ENCODE assay signal across 17 cellular contexts in the genomic region with DNA sequence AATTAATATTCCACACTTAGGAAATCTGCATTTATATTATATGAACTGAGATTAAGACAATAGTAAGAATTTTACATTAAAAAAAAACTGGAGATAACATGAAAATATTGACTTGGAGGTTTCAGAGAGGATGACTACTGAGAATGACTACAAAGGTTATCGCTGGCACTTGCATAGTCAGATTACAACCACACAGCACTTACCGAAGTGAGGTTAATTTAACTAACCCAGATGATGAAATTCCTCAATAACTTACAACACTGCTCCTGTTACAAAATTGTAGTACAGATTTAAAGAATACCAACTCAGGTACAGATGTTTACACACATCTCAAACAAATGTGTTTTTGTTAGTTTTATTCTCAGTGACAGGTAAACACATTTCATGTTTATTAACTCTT.
DNase-seq lines count a peak whose midpoint lies in the region; ATAC-seq, FAIRE-seq and TF ChIP-seq lines count a peak whose summit lies in the region.
"Had no signal": no experiment of that assay in that cellular context is flagged by ENCODE, and none has a peak within 500 bp of the region (broad histone marks: within the 10 kb centered on the region; RNA-seq: fewer than 3 reads in every experiment).

No MANE protein-coding gene starts in this region.

- no peak overlapping the region for H3K4me2 ChIP-seq in IMR-90 (ENCODE audit: low read depth, low read length)

- H3K14ac ChIP-seq in IMR-90 (replicated peaks; ENCODE audit: low read depth, low read length) = no peak overlapping the region

- H3K79me1 ChIP-seq in IMR-90 (ENCODE audit: low read depth in 1 of 2, low read length in 2 of 2) = peaks cover 0 to 5% of the 10 kb centered on the region in 2 experiments; a peak in 1 of 4 replicates

- WGBS in IMR-90 (ENCODE audit: extremely low coverage in 2 of 2, insufficient read length in 1 of 2), 2 experiments = no CpG with 5 or more reads among the region's 2 CpGs

- no peak for TF ChIP-seq CTCF in IMR-90 (conservative IDR thresholded peaks at IDR 0.05; ENCODE audit: low read depth, low read length)
- TF ChIP-seq CTCF in bronchial epithelial cell (IDR thresholded peaks at IDR 0.05; ENCODE audit: insufficient read depth, low read length, severe bottlenecking) = no peak
- no peak for TF ChIP-seq CTCF in GM13977 (IDR thresholded peaks at IDR 0.05; ENCODE audit: extremely low read depth, insufficient read depth, missing control alignments)

- H2BK5ac ChIP-seq in IMR-90 (ENCODE audit: low read depth, low read length, poor library complexity, severe bottlenecking) = peak overlapping the region; percentile 13

- no peak overlapping the region for H2BK120ac ChIP-seq in IMR-90 (ENCODE audit: low read depth, low read length)

- H3K27me3 Mint-ChIP-seq in activated CD4-positive, alpha-beta memory T cell treated with anti-CD3 and anti-CD28 coated beads for 36 hours = no peaks in the 10 kb centered on the region
- no peaks in the 10 kb centered on the region for H3K27me3 Mint-ChIP-seq in activated CD4-positive, alpha-beta memory T cell treated with anti-CD3 and anti-CD28 coated beads, Interleukin-2, amount 10 ng/mL, durations not matched to agents 7 days and 5 days
- H3K27me3 Mint-ChIP-seq: CD4-positive, alpha-beta T cell had no signal

- H4K5ac ChIP-seq in IMR-90 (ENCODE audit: low read depth, low read length) = no peak overlapping the region

- no peaks in the 10 kb centered on the region for H3K79me2 ChIP-seq in ACC112 (ENCODE audit: control insufficient read depth, insufficient read depth, low read length, unreplicated experiment)

- no peak overlapping the region for H4K91ac ChIP-seq in IMR-90 (ENCODE audit: insufficient read depth, low read depth, low read length)

- H2BK20ac ChIP-seq in IMR-90 (ENCODE audit: low read depth, low read length) = no peak overlapping the region

- H3K56ac ChIP-seq in IMR-90 (ENCODE audit: extremely low read depth, insufficient read depth, low read length) = no peak overlapping the region

- peaks cover 50% of the 10 kb centered on the region for H3K36me3 Mint-ChIP-seq in activated CD4-positive, alpha-beta memory T cell treated with anti-CD3 and anti-CD28 coated beads for 36 hours
- H3K36me3 Mint-ChIP-seq in activated CD4-positive, alpha-beta memory T cell treated with anti-CD3 and anti-CD28 coated beads, Interleukin-2, amount 10 ng/mL, durations not matched to agents 7 days and 5 days (ENCODE audit: low read depth) = peaks cover 38% of the 10 kb centered on the region

- ATAC-seq in IMR-90 (ENCODE audit: low read depth) = no peak

- dilution Hi-C loops in IMR-90 (cut with HindIII; ENCODE audit: low sequenced_read_pairs, unreplicated experiment) = no loop called here

- no peak overlapping the region for H2AFZ ChIP-seq in ACC112 (ENCODE audit: low read length, unreplicated experiment)
- H2AFZ ChIP-seq in IMR-90 (replicated peaks; ENCODE audit: low read length, poor library complexity) = no peak overlapping the region

- H2AK5ac ChIP-seq in IMR-90 (ENCODE audit: low read depth, low read length) = no peak overlapping the region

- TF ChIP-seq POLR2A in IMR-90 (IDR thresholded peaks at IDR 0.05; ENCODE audit: low read depth, low read length) = no peak

- BruUV-seq in IMR-90 (replicated peaks; lab: Mats Ljungman, UMichigan) = no TSS peak

- no peak overlapping the region for H3K4ac ChIP-seq in IMR-90 (ENCODE audit: low read depth, low read length)

- FAIRE-seq in bronchial epithelial cell (lab: Jason Lieb, UNC) = no peak
- no peak for FAIRE-seq in frontal cortex (lab: Jason Lieb, UNC)

- H3K18ac ChIP-seq in IMR-90 (ENCODE audit: low read depth, low read length) = no peak overlapping the region

- peaks cover 35% of the 10 kb centered on the region for H3K36me3 ChIP-seq in ACC112 (ENCODE audit: insufficient read depth, low read length)
- H3K36me3 ChIP-seq in IMR-90 (ENCODE audit: control insufficient read depth, insufficient read depth, low read length) = peaks cover 6% of the 10 kb centered on the region
- H3K36me3 ChIP-seq in bronchial epithelial cell (ENCODE audit: control insufficient read depth, insufficient read depth, low read length) = no peaks in the 10 kb centered on the region

- H3K9me3 ChIP-seq in IMR-90 (ENCODE audit: control insufficient read depth, insufficient read depth, low read length) = peaks cover 8% of the 10 kb centered on the region

- POLR2A ChIA-PET in activated CD4-positive, alpha-beta memory T cell treated with anti-CD3 and anti-CD28 coated beads for 36 hours (lab: Charles Lee) = no interaction called here
- POLR2A ChIA-PET in activated CD4-positive, alpha-beta memory T cell treated with anti-CD3 and anti-CD28 coated beads, Interleukin-2, amount 10 ng/mL, durations not matched to agents 7 days and 5 days (lab: Charles Lee) = no interaction called here
- POLR2A ChIA-PET in IMR-90 (lab: Charles Lee; ENCODE audit: unreplicated experiment) = no interaction called here

- in situ Hi-C loops in IMR-90 (cut with MboI; ENCODE audit: low sequenced_read_pairs) (no loop called here), GM13977 (cut with MboI; ENCODE audit: low pct_unique_long_range_greater_than_20kb, low sequenced_read_pairs, unreplicated experiment) (no loop called here)

- peak overlapping the region; percentile 51 for H3K27ac Mint-ChIP-seq in activated CD4-positive, alpha-beta memory T cell treated with anti-CD3 and anti-CD28 coated beads for 36 hours
- H3K27ac Mint-ChIP-seq in activated CD4-positive, alpha-beta memory T cell treated with anti-CD3 and anti-CD28 coated beads, Interleukin-2, amount 10 ng/mL, durations not matched to agents 7 days and 5 days = no peak overlapping the region
- H3K27ac Mint-ChIP-seq: CD4-positive, alpha-beta T cell had no signal

- no peak for TF ChIP-seq RAD21 in IMR-90 (IDR thresholded peaks at IDR 0.05; ENCODE audit: low read length)

- H3K4me3 ChIP-seq in ACC112 (ENCODE audit: low read depth, low read length) (no peak overlapping the region), IMR-90 (ENCODE audit: insufficient read depth, low read depth, low read length) (no peak overlapping the region), bronchial epithelial cell (ENCODE audit: low read depth, low read length) (no peak overlapping the region)

- H4K20me1 ChIP-seq in IMR-90 (ENCODE audit: insufficient read depth, low read length) = no peaks in the 10 kb centered on the region

- H3K9me1 ChIP-seq in IMR-90 (ENCODE audit: insufficient read depth, low read length) = no peaks in the 10 kb centered on the region

- peaks cover 16% of the 10 kb centered on the region for H3K9me3 Mint-ChIP-seq in activated CD4-positive, alpha-beta memory T cell treated with anti-CD3 and anti-CD28 coated beads for 36 hours
- peaks cover 12% of the 10 kb centered on the region for H3K9me3 Mint-ChIP-seq in activated CD4-positive, alpha-beta memory T cell treated with anti-CD3 and anti-CD28 coated beads, Interleukin-2, amount 10 ng/mL, durations not matched to agents 7 days and 5 days

- no peak overlapping the region for H2AK9ac ChIP-seq in IMR-90 (replicated peaks; ENCODE audit: low read depth, low read length, poor library complexity)

- H3K23ac ChIP-seq in IMR-90 (ENCODE audit: low read depth, low read length) = no peak overlapping the region

- intact Hi-C loops in activated CD4-positive, alpha-beta memory T cell treated with anti-CD3 and anti-CD28 coated beads for 36 hours (cut with micrococcal nuclease) = loop anchor here (10.0 kb wide), 1 partner anchor 427 kb away; no protein-coding TSS in a partner anchor
- intact Hi-C loops in IMR-90 (cut with micrococcal nuclease) = no loop called here

- no peak overlapping the region for H3K9ac ChIP-seq in IMR-90 (ENCODE audit: low read depth, low read length)

- no peak for DNase-seq in activated CD4-positive, alpha-beta memory T cell treated with anti-CD3 and anti-CD28 coated beads for 36 hours
- no peak for DNase-seq in activated CD4-positive, alpha-beta memory T cell treated with anti-CD3 and anti-CD28 coated beads, Interleukin-2, amount 10 ng/mL, durations not matched to agents 7 days and 5 days
- no peak for DNase-seq in IMR-90
- DNase-seq in bronchial epithelial cell (ENCODE audit: low read depth) = peak; percentile 11
- DNase-seq in frontal cortex (ENCODE audit: low spot score in 2 of 2) = no peak
- DNase-seq in NCI-H345 (lab: John Stamatoyannopoulos, UW) = no peak
- no peak for DNase-seq in GM13977 (ENCODE audit: low spot score)
- DNase-seq: Caco-2; CD4-positive, alpha-beta T cell; KBM-7; MV-4-11; NCI-H1694 treated with DMSO at 0.1 percent for 48 hours; NCI-H2107; NCI-H510A treated with DMSO at 0.1 percent for 48 hours; NCI-H774; SHP77 had no signal

- H4K8ac ChIP-seq in IMR-90 (ENCODE audit: low read depth in 2 of 2, low read length in 2 of 2) = no peak overlapping the region

- CTCF ChIA-PET in activated CD4-positive, alpha-beta memory T cell treated with anti-CD3 and anti-CD28 coated beads for 36 hours (lab: Charles Lee) = no interaction called here
- CTCF ChIA-PET in activated CD4-positive, alpha-beta memory T cell treated with anti-CD3 and anti-CD28 coated beads, Interleukin-2, amount 10 ng/mL, durations not matched to agents 7 days and 5 days (lab: Charles Lee) = no interaction called here
- CTCF ChIA-PET in IMR-90 (lab: Yijun Ruan, JAX) = no interaction called here

- H2BK15ac ChIP-seq in IMR-90 (ENCODE audit: low read depth, low read length) = no peak overlapping the region

- H3K4me3 Mint-ChIP-seq in activated CD4-positive, alpha-beta memory T cell treated with anti-CD3 and anti-CD28 coated beads for 36 hours = no peak overlapping the region
- no peak overlapping the region for H3K4me3 Mint-ChIP-seq in activated CD4-positive, alpha-beta memory T cell treated with anti-CD3 and anti-CD28 coated beads, Interleukin-2, amount 10 ng/mL, durations not matched to agents 7 days and 5 days
- H3K4me3 Mint-ChIP-seq: CD4-positive, alpha-beta T cell had no signal

- H3K4me1 ChIP-seq in ACC112 (ENCODE audit: control insufficient read depth, insufficient read depth, low read length, unreplicated experiment) = peaks cover 35% of the 10 kb centered on the region
- H3K4me1 ChIP-seq in IMR-90 (ENCODE audit: control insufficient read depth, insufficient read depth, low read length) = no peaks in the 10 kb centered on the region

- peaks cover 40% of the 10 kb centered on the region for H3K4me1 Mint-ChIP-seq in activated CD4-positive, alpha-beta memory T cell treated with anti-CD3 and anti-CD28 coated beads for 36 hours (ENCODE audit: low read depth)
- peaks cover 13% of the 10 kb centered on the region for H3K4me1 Mint-ChIP-seq in activated CD4-positive, alpha-beta memory T cell treated with anti-CD3 and anti-CD28 coated beads, Interleukin-2, amount 10 ng/mL, durations not matched to agents 7 days and 5 days

- peak overlapping the region; percentile 8; the same call in 1 of the 2 replicates for H3K27ac ChIP-seq in ACC112 (ENCODE audit: low read depth, low read length)
- H3K27ac ChIP-seq in IMR-90 (ENCODE audit: insufficient read depth, low read length) = no peak overlapping the region

- H3K27me3 ChIP-seq in ACC112 (ENCODE audit: insufficient read depth, low read length) (no peaks in the 10 kb centered on the region), IMR-90 (ENCODE audit: control insufficient read depth, insufficient read depth, low read length) (no peaks in the 10 kb centered on the region), bronchial epithelial cell (ENCODE audit: control insufficient read depth, insufficient read depth, low read length) (no peaks in the 10 kb centered on the region)

TF ChIP-seq in IMR-90, 13 proteins besides CTCF, POLR2A, EP300 and RAD21 (continues in another document):
- no peak for TF ChIP-seq BHLHE40 (IDR thresholded peaks at IDR 0.05; ENCODE audit: low read depth, low read length)
